17 cellular contexts compared by ENCODE assay signal in the genomic region with DNA sequence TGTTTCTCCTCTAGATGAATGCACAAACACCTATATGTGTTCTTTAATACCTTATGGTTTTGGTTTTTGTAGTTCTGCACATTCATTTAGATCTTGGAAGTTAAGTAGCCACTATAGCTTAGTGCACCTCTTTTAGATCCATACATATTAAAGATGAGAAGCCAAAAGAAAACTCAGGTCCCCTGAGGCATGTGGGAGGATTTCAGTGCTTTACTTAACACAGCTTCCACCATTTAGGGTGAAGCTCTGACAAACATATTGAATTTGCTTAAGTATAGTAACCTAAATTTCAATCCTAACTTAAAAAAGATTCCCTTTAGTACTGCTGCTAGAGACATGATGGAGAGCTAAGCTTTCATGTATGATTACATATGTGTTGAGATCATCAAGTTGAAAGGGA. TPM values are rescaled to one million over a fixed set of nuclear protein-coding genes. Genes with fewer than 3 reads are reported as not detected.
DNase-seq lines count a peak whose midpoint lies in the region; ATAC-seq, FAIRE-seq and TF ChIP-seq lines count a peak whose summit lies in the region.
"Had no signal": no experiment of that assay in that cellular context is flagged by ENCODE, and none has a peak within 500 bp of the region (broad histone marks: within the 10 kb centered on the region; RNA-seq: fewer than 3 reads in every experiment).

No MANE protein-coding gene starts in this region.

- H3K4me3 ChIP-seq in HepG2 (replicated peaks in 1 of 3; ENCODE audit: insufficient read depth in 1 of 3, low read depth in 2 of 3, low read length in 3 of 3) (no peak overlapping the region), right lobe of liver (no peak overlapping the region), SJSA1 (no peak overlapping the region)
- H3K4me3 ChIP-seq: Peyer's patch had no signal

- H2AFZ ChIP-seq in HepG2 (ENCODE audit: low read length): peak overlapping the region; percentile 50

- no peak for ATAC-seq in HepG2
- ATAC-seq in right lobe of liver: no peak
- no peak for ATAC-seq in foreskin keratinocyte
- no peak for ATAC-seq in stimulated activated effector memory CD8-positive, alpha-beta T cell treated with anti-CD3 and anti-CD28 coated beads, Interleukin-12 subunit alpha, Interleukin-12 subunit beta, amount 100 ng/mL, for 72 hours
- no peak for ATAC-seq in HG03565 (IDR thresholded peaks at IDR 0.05; ENCODE audit: unreplicated experiment)
- no peak for ATAC-seq in GM18909 (IDR thresholded peaks at IDR 0.05; ENCODE audit: poor library complexity, unreplicated experiment)

- no peaks in the 10 kb centered on the region for H4K20me1 ChIP-seq in HepG2 (ENCODE audit: insufficient read depth, low read length)

- H3K4me2 ChIP-seq in HepG2 (ENCODE audit: low read depth, low read length): no peak overlapping the region

- TF ChIP-seq CTCF in HepG2 (CRISPR knock-in tag; IDR thresholded peaks at IDR 0.05) (no peak), right lobe of liver (IDR thresholded peaks at IDR 0.05) (no peak), foreskin keratinocyte (conservative IDR thresholded peaks at IDR 0.05) (no peak)

- TF ChIP-seq POLR2A in HepG2 (IDR thresholded peaks at IDR 0.05; ENCODE audit: insufficient read depth in 1 of 2, low read depth in 2 of 2, low read length in 2 of 2) (no peak), right lobe of liver (IDR thresholded peaks at IDR 0.05) (no peak)

- H3K4me3 Mint-ChIP-seq in stimulated activated effector memory CD8-positive, alpha-beta T cell treated with anti-CD3 and anti-CD28 coated beads, Interleukin-12 subunit alpha, Interleukin-12 subunit beta, amount 100 ng/mL, for 72 hours: no peak overlapping the region
- H3K4me3 Mint-ChIP-seq: H9 had no signal

- no peak for DNase-seq in HepG2 (ENCODE audit: low spot score)
- no peak for DNase-seq in right lobe of liver
- DNase-seq in SJSA1 (ENCODE audit: low read depth in 1 of 2, low spot score in 2 of 2): no peak
- DNase-seq in foreskin keratinocyte: no peak
- no peak for DNase-seq in stimulated activated effector memory CD8-positive, alpha-beta T cell treated with anti-CD3 and anti-CD28 coated beads, Interleukin-12 subunit alpha, Interleukin-12 subunit beta, amount 100 ng/mL, for 72 hours (ENCODE audit: low spot score in 2 of 2)
- no peak for DNase-seq in amygdala (lab: John Stamatoyannopoulos, UW)
- DNase-seq: BE2C, DMS153, H9, Kasumi-1, NCI-H187 treated with DMSO at 0.1 percent for 48 hours, NCI-H446 treated with DMSO at 0.1 percent for 48 hours, NCI-H748 treated with DMSO at 0.1 percent for 48 hours, Peyer's patch, SHP77 treated with DMSO at 0.1 percent for 48 hours had no signal

- POLR2A ChIA-PET in HepG2 (lab: Yijun Ruan, JAX): no interaction called here

- intact Hi-C loops in HepG2 (cut with micrococcal nuclease; ENCODE audit: unreplicated experiment) (loop anchor here (10.0 kb wide), 1 partner anchor 255 kb away; the partner anchor contains the start of gene OSMR), right lobe of liver (cut with DNase I) (no loop called here)

- H3K4me1 ChIP-seq in HepG2 (ENCODE audit: insufficient read depth, low read length) (peaks cover 49% of the 10 kb centered on the region), right lobe of liver (no peaks in the 10 kb centered on the region), SJSA1 (replicated peaks) (peaks cover 37% of the 10 kb centered on the region), foreskin keratinocyte (peaks cover 26% of the 10 kb centered on the region)
- H3K4me1 ChIP-seq: BE2C, Peyer's patch had no signal

- no peak for TF ChIP-seq RAD21 in HepG2 (CRISPR knock-in tag; IDR thresholded peaks at IDR 0.05)

- no peaks in the 10 kb centered on the region for H3K9me3 ChIP-seq in HepG2 (ENCODE audit: low read length)
- no peaks in the 10 kb centered on the region for H3K9me3 ChIP-seq in right lobe of liver
- no peaks in the 10 kb centered on the region for H3K9me3 ChIP-seq in SJSA1 (replicated peaks)
- H3K9me3 ChIP-seq: BE2C, Peyer's patch had no signal

- in situ Hi-C loops in HepG2 (cut with HindIII; ENCODE audit: extremely low pct_ligation_motif_present, low pct_unique_long_range_greater_than_20kb): no loop called here

- TF ChIP-seq EP300 in HepG2 (IDR thresholded peaks at IDR 0.05; ENCODE audit: low read depth in 2 of 2, low read length in 2 of 2): no peak
- TF ChIP-seq EP300 in HepG2 (CRISPR knock-in tag; IDR thresholded peaks at IDR 0.05; ENCODE audit: borderline replicate concordance): no peak

- H3K27ac Mint-ChIP-seq in stimulated activated effector memory CD8-positive, alpha-beta T cell treated with anti-CD3 and anti-CD28 coated beads, Interleukin-12 subunit alpha, Interleukin-12 subunit beta, amount 100 ng/mL, for 72 hours: peak overlapping the region; percentile 79
- H3K27ac Mint-ChIP-seq: H9 had no signal

- no peak overlapping the region for H3K9ac ChIP-seq in HepG2 (ENCODE audit: insufficient read depth, low read depth, low read length)

- H3K36me3 Mint-ChIP-seq in stimulated activated effector memory CD8-positive, alpha-beta T cell treated with anti-CD3 and anti-CD28 coated beads, Interleukin-12 subunit alpha, Interleukin-12 subunit beta, amount 100 ng/mL, for 72 hours: peaks cover 24% of the 10 kb centered on the region

- no TSS peak for BruUV-seq in HepG2 (replicated peaks; lab: Mats Ljungman, UMichigan)

- H3K36me3 ChIP-seq in HepG2 (replicated peaks in 1 of 2; ENCODE audit: control insufficient read depth in 1 of 2, insufficient read depth in 2 of 2, low read length in 2 of 2) (no peaks in the 10 kb centered on the region), right lobe of liver (no peaks in the 10 kb centered on the region), SJSA1 (no peaks in the 10 kb centered on the region)
- H3K36me3 ChIP-seq: BE2C, Peyer's patch had no signal

- no peaks in the 10 kb centered on the region for H3K79me2 ChIP-seq in HepG2 (ENCODE audit: insufficient read depth, low read length)

- peaks cover 21% of the 10 kb centered on the region for H3K4me1 Mint-ChIP-seq in stimulated activated effector memory CD8-positive, alpha-beta T cell treated with anti-CD3 and anti-CD28 coated beads, Interleukin-12 subunit alpha, Interleukin-12 subunit beta, amount 100 ng/mL, for 72 hours
- H3K4me1 Mint-ChIP-seq: H9 had no signal

- H3K27ac ChIP-seq in HepG2 (ENCODE audit: extremely low read length, insufficient read depth, low read length) (no peak overlapping the region), right lobe of liver (no peak overlapping the region), SJSA1 (peak overlapping the region; percentile 86), foreskin keratinocyte (peak overlapping the region; percentile 88)
- H3K27ac ChIP-seq: Peyer's patch had no signal

- FAIRE-seq in HepG2 (lab: Jason Lieb, UNC): no peak

- no peaks in the 10 kb centered on the region for H3K9me3 Mint-ChIP-seq in stimulated activated effector memory CD8-positive, alpha-beta T cell treated with anti-CD3 and anti-CD28 coated beads, Interleukin-12 subunit alpha, Interleukin-12 subunit beta, amount 100 ng/mL, for 72 hours
- H3K9me3 Mint-ChIP-seq: H9 had no signal

- H3K27me3 ChIP-seq in HepG2 (ENCODE audit: control insufficient read depth in 1 of 2, insufficient read depth in 2 of 2, low read length in 2 of 2) (no peaks in the 10 kb centered on the region), right lobe of liver (no peaks in the 10 kb centered on the region), SJSA1 (replicated peaks) (no peaks in the 10 kb centered on the region), foreskin keratinocyte (no peaks in the 10 kb centered on the region)
- H3K27me3 ChIP-seq: Peyer's patch had no signal

- CTCF ChIA-PET in HepG2 (lab: Yijun Ruan, JAX; ENCODE audit: low intra/inter-chr PET ratio, low total read pairs): no interaction called here

TF ChIP-seq in HepG2, 621 proteins besides CTCF, POLR2A, EP300 and RAD21 (continues in another document):
- TF ChIP-seq SMAD3 (CRISPR knock-in tag; IDR thresholded peaks at IDR 0.05): no peak
- TF ChIP-seq JARID2 (CRISPR knock-in tag; IDR thresholded peaks at IDR 0.05; ENCODE audit: insufficient replicate concordance): no peak
- TF ChIP-seq ZNF784 (CRISPR knock-in tag; IDR thresholded peaks at IDR 0.05; ENCODE audit: borderline replicate concordance): no peak
- no peak for TF ChIP-seq ZNF547 (CRISPR knock-in tag; IDR thresholded peaks at IDR 0.05)
- no peak for TF ChIP-seq BRD4 (CRISPR knock-in tag; IDR thresholded peaks at IDR 0.05)

RNA-seq across cellular contexts. Expression of gene RICTOR, which starts 25.6 kb away (rescaled TPM):
- total RNA-seq in HepG2 (2016; rRNA removed; fragmentation: Illumina TruSeq; extraction: Trizol) (10.7 and 32.6 TPM in 2 replicates), right lobe of liver (10 to 100 TPM in 5 of 6 experiments, 1 to 10 TPM in 1; 9.8 to 19.2 (median 14.6) TPM), foreskin keratinocyte (13.0 and 15.0 TPM in 2 replicates)
- total RNA-seq in HepG2 (2016; cell fraction: cytosol; rRNA removed; fragmentation: Illumina TruSeq; extraction: Trizol; ENCODE audit: low read depth): 16.4 and 17.4 TPM in 2 replicates
- 10.0 and 26.1 TPM in 2 replicates for total RNA-seq in HepG2 (2016; cell fraction: insoluble cytoplasmic fraction; rRNA removed; fragmentation: Illumina TruSeq; extraction: Trizol)
- total RNA-seq in HepG2 (2016; cell fraction: membrane; rRNA removed; fragmentation: Illumina TruSeq; extraction: Trizol): 6.9 and 7.8 TPM in 2 replicates
- total RNA-seq in HepG2 (2016; cell fraction: nucleus; rRNA removed; fragmentation: Illumina TruSeq; extraction: Trizol): 29.8 and 31.8 TPM in 2 replicates
- polyA plus RNA-seq in HepG2 (2011; rRNA removed) (11.0 and 15.4 TPM in 2 replicates), foreskin keratinocyte (1.2 and 1.5 TPM in 2 replicates)
- polyA plus RNA-seq in HepG2 (2011; cell fraction: cytosol; rRNA removed): 3.2 and 5.3 TPM in 2 replicates
- 20.3 and 24.2 TPM in 2 replicates for polyA plus RNA-seq in HepG2 (2011; cell fraction: nucleus; rRNA removed)
- 10.5 and 12.5 TPM in 2 replicates for polyA plus RNA-seq in HepG2 (2012)
- polyA plus RNA-seq in HepG2 (2016; cell fraction: cytosol; fragmentation: Illumina TruSeq; extraction: Trizol; ENCODE audit: low read depth): 0.07 and 0.10 TPM in 2 replicates
- polyA plus RNA-seq in HepG2 (2016; cell fraction: insoluble cytoplasmic fraction; fragmentation: Illumina TruSeq; extraction: Trizol; ENCODE audit: low read depth): 6.0 and 7.1 TPM in 2 replicates
- polyA plus RNA-seq in HepG2 (2016; cell fraction: membrane; fragmentation: Illumina TruSeq; extraction: Trizol; ENCODE audit: low read depth): 0.34 and 0.49 TPM in 2 replicates
- 22.0 and 22.5 TPM in 2 replicates for polyA plus RNA-seq in HepG2 (2016; cell fraction: nucleus; fragmentation: Illumina TruSeq; extraction: Trizol; ENCODE audit: insufficient read depth, low read depth)
- polyA minus RNA-seq in HepG2 (2011; rRNA and poly(A)+ RNA removed; ENCODE audit: low replicate concordance): 49.0 and 56.1 TPM in 2 replicates
- polyA minus RNA-seq in HepG2 (2011; cell fraction: cytosol; rRNA and poly(A)+ RNA removed): 25.4 and 35.2 TPM in 2 replicates
- polyA minus RNA-seq in HepG2 (2011; cell fraction: nucleus; rRNA and poly(A)+ RNA removed): 180 and 184 TPM in 2 replicates
- 15.7 and 16.8 TPM in 2 replicates for total RNA-seq in SJSA1 (2014; rRNA removed; shearing (Covaris generic))

Comparison
In these comparisons a context has a peak if more than half of its experiments do, and no peak if none do; other contexts are left out.
1. H3K27ac ChIP-seq: peak in SJSA1 (single experiment) and foreskin keratinocyte (single experiment); none in HepG2 (single experiment) and right lobe of liver (0 of 3).